Comparison of ENCODE assay signal across 2 cellular contexts in the genomic region with DNA sequence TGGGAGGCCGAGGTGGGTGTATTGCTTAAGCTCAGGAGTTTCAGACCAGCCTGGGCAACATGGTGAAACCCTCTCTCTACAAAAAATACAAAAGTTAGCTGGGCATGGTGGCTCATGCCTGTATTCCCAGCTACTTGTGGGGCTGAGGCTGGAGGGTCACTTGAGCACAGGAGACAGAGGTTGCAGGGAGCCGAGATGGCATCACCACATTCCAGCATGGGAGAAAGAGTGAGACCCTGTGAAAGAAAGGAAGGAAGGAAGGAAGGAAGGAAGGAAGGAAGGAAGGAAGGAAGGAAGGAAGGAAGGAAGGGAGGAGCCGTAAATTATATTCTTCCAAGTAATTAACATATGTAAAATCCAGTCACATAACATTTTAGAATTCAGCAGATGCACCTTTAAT. TPM values are rescaled to one million over a fixed set of nuclear protein-coding genes. Genes with fewer than 3 reads are reported as not detected.
"Had no signal": no experiment of that assay in that cellular context is flagged by ENCODE, and none has a peak within 500 bp of the region (broad histone marks: within the 10 kb centered on the region; RNA-seq: fewer than 3 reads in every experiment).

No MANE protein-coding gene starts in this region.

RNA-seq across cellular contexts. Expression of gene SPATA6L, which starts 10.1 kb away (rescaled TPM):
- total RNA-seq: PC-3, SJCRH30 had no signal
